In genomic region chr14:93533864-93534263, GRCh38 we compare ENCODE assay signal across 8 cellular contexts.
DNase-seq lines count a peak whose midpoint lies in the region; ATAC-seq and TF ChIP-seq lines count a peak whose summit lies in the region.

No MANE protein-coding gene starts in this region.

- peaks cover 30% of the 10 kb centered on the region for H3K4me1 Mint-ChIP-seq in activated B cell treated with CpG ODN at 0.5 μM for 24 hours
- H3K4me1 Mint-ChIP-seq in nephron progenitor cell, result no peaks in the 10 kb centered on the region

- H3K9me3 Mint-ChIP-seq in activated B cell treated with CpG ODN at 0.5 μM for 24 hours, result no peaks in the 10 kb centered on the region
- H3K9me3 Mint-ChIP-seq in nephron progenitor cell, result peaks cover 4% of the 10 kb centered on the region

- no peaks in the 10 kb centered on the region for H3K27me3 Mint-ChIP-seq in activated B cell treated with CpG ODN at 0.5 μM for 24 hours
- peaks cover 4% of the 10 kb centered on the region for H3K27me3 Mint-ChIP-seq in nephron progenitor cell (ENCODE audit: low read depth, poor library complexity)

- DNase-seq in GDM1 (lab: John Stamatoyannopoulos, UW) (peak; percentile 51), activated B cell treated with CpG ODN at 0.5 μM for 24 hours (no peak), nephron progenitor cell (no peak), NCI-H2196 (lab: John Stamatoyannopoulos, UW; ENCODE audit: unreplicated experiment) (no peak), HEK293T (ENCODE audit: extremely low spot score) (no peak), DMS79 treated with DMSO at 0.1 percent for 48 hours (lab: John Stamatoyannopoulos, UW) (no peak)

- no peak for TF ChIP-seq CTCF in activated B cell treated with CpG ODN at 0.5 μM for 24 hours (IDR thresholded peaks at IDR 0.05)
- TF ChIP-seq CTCF in nephron progenitor cell (IDR thresholded peaks at IDR 0.05), result no peak

- intact Hi-C loops in activated B cell treated with CpG ODN at 0.5 μM for 24 hours (cut with micrococcal nuclease), result loop anchor here (5.0 kb wide), 1 partner anchor 202 kb away; the partner anchor contains the start of gene BTBD7

- H3K4me3 Mint-ChIP-seq in activated B cell treated with CpG ODN at 0.5 μM for 24 hours (peak overlapping the region; percentile 15), nephron progenitor cell (no peak overlapping the region)

- peak; percentile 55 for ATAC-seq in GM21360 (IDR thresholded peaks at IDR 0.05; ENCODE audit: unreplicated experiment)
- ATAC-seq in HG03175 (IDR thresholded peaks at IDR 0.05; ENCODE audit: unreplicated experiment), result peak; percentile 93
- peak; percentile 79 for ATAC-seq in activated B cell treated with CpG ODN at 0.5 μM for 24 hours (ENCODE audit: low read depth)

- H3K36me3 Mint-ChIP-seq in activated B cell treated with CpG ODN at 0.5 μM for 24 hours (ENCODE audit: low read depth) (no peaks in the 10 kb centered on the region), nephron progenitor cell (ENCODE audit: low read depth) (no peaks in the 10 kb centered on the region)

- H3K27ac Mint-ChIP-seq in activated B cell treated with CpG ODN at 0.5 μM for 24 hours (no peak overlapping the region), nephron progenitor cell (no peak overlapping the region)

- POLR2A ChIA-PET in activated B cell treated with CpG ODN at 0.5 μM for 24 hours (lab: Charles Lee) (no interaction called here), HEK293T (lab: Yijun Ruan, JAX) (no interaction called here)

- CTCF ChIA-PET in activated B cell treated with CpG ODN at 0.5 μM for 24 hours (lab: Charles Lee), result interaction anchor here (0.8 to 1.2 kb wide), 4 partner anchors 9 to 419 kb away, joined by 3 read pairs; no protein-coding TSS in a partner anchor
- CTCF ChIA-PET in HEK293T (lab: Yijun Ruan, JAX), result interaction anchor here (0.9 kb wide), 1 partner anchor 10 kb away, joined by 3 read pairs; no protein-coding TSS in a partner anchor

TF ChIP-seq in HEK293T, 16 proteins besides CTCF, POLR2A, EP300 and RAD21:
- TF ChIP-seq LEF1 (IDR thresholded peaks at IDR 0.05; ENCODE audit: borderline replicate concordance) (no peak), HDGF (IDR thresholded peaks at IDR 0.05; ENCODE audit: borderline replicate concordance) (no peak), FOXA1 (IDR thresholded peaks at IDR 0.05) (no peak), L3MBTL2 (conservative IDR thresholded peaks at IDR 0.05) (no peak), NFRKB (IDR thresholded peaks at IDR 0.05) (no peak), SUZ12 (IDR thresholded peaks at IDR 0.05) (no peak), SP1 (IDR thresholded peaks at IDR 0.05) (no peak)
